15 cellular contexts compared by ENCODE assay signal in genomic region chr15:42215854-42216829, GRCh38. TPM values are rescaled to one million over a fixed set of nuclear protein-coding genes. Genes with fewer than 3 reads are reported as not detected.
DNase-seq lines count a peak whose midpoint lies in the region; ATAC-seq and TF ChIP-seq lines count a peak whose summit lies in the region.
"Had no signal": no experiment of that assay in that cellular context is flagged by ENCODE, and none has a peak within 500 bp of the region (broad histone marks: within the 10 kb centered on the region; RNA-seq: fewer than 3 reads in every experiment).

No MANE protein-coding gene starts in this region.

- no peak for DNase-seq in AG09319 (ENCODE audit: extremely low read depth, low read depth)
- peak; percentile 20 for DNase-seq in EH (ENCODE audit: low read depth)
- DNase-seq in OCI-M1 (lab: John Stamatoyannopoulos, UW) = peak; percentile 13
- peak; percentile 28 to 33 for DNase-seq in dermis microvascular lymphatic vessel endothelial cell (ENCODE audit: low read depth in 2 of 2)
- DNase-seq in GM10266 (ENCODE audit: extremely low spot score) = no peak
- no peak for DNase-seq in COR-L47 (lab: John Stamatoyannopoulos, UW)
- DNase-seq in ureter (ENCODE audit: low spot score) = no peak
- DNase-seq: activated CD4-positive, alpha-beta T cell treated with anti-CD3 and anti-CD28 coated beads, Interleukin-2, amount 10 ng/mL, durations not matched to agents 7 days and 5 days; amniotic stem cell; Caco-2; NCI-H1436; transverse colon had no signal

- ATAC-seq in GM18909 (IDR thresholded peaks at IDR 0.05; ENCODE audit: poor library complexity, unreplicated experiment) = no peak

- TF ChIP-seq CTCF in AG09319 (IDR thresholded peaks at IDR 0.05; ENCODE audit: low read depth, low read length) (peak; percentile 3), GM10266 (IDR thresholded peaks at IDR 0.05; ENCODE audit: control insufficient read depth, insufficient read depth, low read depth, missing control alignments) (no peak)

RNA-seq across cellular contexts. Expression of gene VPS39, which starts 8.0 kb away (rescaled TPM):
- total RNA-seq in dermis microvascular lymphatic vessel endothelial cell (25.0 and 37.2 TPM in 2 replicates), ureter (96.7 TPM)

RNA-seq across cellular contexts. Expression of gene GANC, which starts 56.9 kb away (rescaled TPM):
- total RNA-seq in dermis microvascular lymphatic vessel endothelial cell (9.5 and 11.5 TPM in 2 replicates), ureter (47.0 TPM)

RNA-seq across cellular contexts. Expression of gene TMEM87A, which starts 57.1 kb away (rescaled TPM):
- 45.3 and 55.1 TPM in 2 replicates for total RNA-seq in dermis microvascular lymphatic vessel endothelial cell
- 87.4 TPM for total RNA-seq in ureter

RNA-seq across cellular contexts. Expression of gene PLA2G4F, which starts 59.7 kb away (rescaled TPM):
- not detected in 2 replicates for total RNA-seq in dermis microvascular lymphatic vessel endothelial cell
- total RNA-seq in ureter = 47.8 TPM
- total RNA-seq: activated CD4-positive, alpha-beta T cell treated with anti-CD3 and anti-CD28 coated beads, Interleukin-2, amount 10 ng/mL, durations not matched to agents 7 days and 5 days; myocyte; skeletal muscle tissue had no signal

Comparison
In these comparisons a context has a peak if more than half of its experiments do, and no peak if none do; other contexts are left out.
1. DNase-seq: peak in EH (single experiment), OCI-M1 (single experiment) and dermis microvascular lymphatic vessel endothelial cell (2 of 2); none in AG09319 (single experiment), GM10266 (single experiment), COR-L47 (single experiment) and ureter (single experiment).